ENCODE assay signal across 9 cellular contexts in the genomic region with DNA sequence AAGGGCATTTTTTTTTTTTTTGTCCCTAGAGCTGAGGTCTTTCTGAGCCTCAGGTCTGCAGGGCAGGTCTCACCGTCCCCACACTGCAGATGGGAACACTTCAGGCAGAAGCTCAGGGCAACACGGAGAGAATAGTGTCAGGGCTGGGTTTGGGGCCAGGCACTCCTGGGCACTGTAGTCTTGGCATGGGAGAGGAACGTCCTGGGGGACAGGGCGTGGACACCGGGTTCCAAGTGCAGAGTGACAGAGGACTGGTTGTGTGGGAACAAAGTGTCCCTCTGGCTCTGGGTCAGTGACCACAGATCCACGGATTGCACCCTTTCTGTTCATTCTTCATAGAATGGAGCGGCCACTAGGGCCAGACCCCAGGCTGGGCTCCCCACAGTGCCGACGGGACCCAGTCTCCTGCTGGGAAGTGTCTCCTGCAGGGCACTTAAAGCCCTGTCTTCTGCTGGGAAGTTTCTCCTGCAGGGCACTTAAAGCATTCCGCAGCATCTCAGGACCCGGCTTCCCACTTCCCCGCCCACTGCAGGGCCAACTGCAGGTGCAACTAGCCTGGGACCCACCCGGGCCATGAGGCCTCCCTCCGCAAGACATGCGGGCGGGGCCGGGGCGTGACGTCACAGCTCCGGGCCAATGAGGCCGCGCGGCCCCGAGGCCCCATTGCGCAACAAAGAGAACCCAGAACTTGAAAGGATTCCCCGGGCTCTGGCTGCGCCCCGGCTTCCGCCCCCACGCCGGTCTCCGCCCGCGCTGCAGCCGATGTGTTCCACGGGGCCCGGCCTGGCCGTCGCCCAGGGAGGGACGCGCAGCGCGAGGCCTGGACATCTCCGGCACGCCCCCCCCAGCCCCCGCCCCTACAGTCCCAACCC. TPM values are rescaled to one million over a fixed set of nuclear protein-coding genes. Genes with fewer than 3 reads are reported as not detected.
DNase-seq lines count a peak whose midpoint lies in the region; FAIRE-seq and TF ChIP-seq lines count a peak whose summit lies in the region.
"Had no signal": no experiment of that assay in that cellular context is flagged by ENCODE, and none has a peak within 500 bp of the region (broad histone marks: within the 10 kb centered on the region; RNA-seq: fewer than 3 reads in every experiment).

No MANE protein-coding gene starts in this region.

- H2BK12ac ChIP-seq in H1 (ENCODE audit: low read depth, low read length): no peak overlapping the region

- no peaks in the 10 kb centered on the region for H3K36me3 Mint-ChIP-seq in HFFc6 (ENCODE audit: low read depth)

- peak overlapping the region; percentile 45 to 86 (median 50) for H3K4me3 ChIP-seq in H1 (ENCODE audit: extremely low read depth in 1 of 4, insufficient read depth in 2 of 4, low read depth in 3 of 4, low read length in 4 of 4)

- no peaks in the 10 kb centered on the region for H3K9me3 ChIP-seq in H1 (ENCODE audit: insufficient read depth in 2 of 2, low read depth in 1 of 2, low read length in 1 of 2)

- TF ChIP-seq EP300 in H1 (IDR thresholded peaks at IDR 0.05; ENCODE audit: borderline replicate concordance in 1 of 2, low read depth in 2 of 2, low read length in 2 of 2): no peak

- no peak for TF ChIP-seq POLR2A in H1 (IDR thresholded peaks at IDR 0.05; ENCODE audit: control extremely low read depth in 1 of 2, low read depth in 2 of 2, low read length in 2 of 2)

- no peak overlapping the region for H4K5ac ChIP-seq in H1 (ENCODE audit: insufficient read length, low read depth, low read length)

- H3K4ac ChIP-seq in H1 (replicated peaks; ENCODE audit: insufficient read length, low read depth, low read length): no peak overlapping the region

- H3K23ac ChIP-seq in H1 (ENCODE audit: insufficient read length): no peak overlapping the region

- H4K8ac ChIP-seq in H1 (ENCODE audit: extremely low read depth, insufficient read depth, low read length): no peak overlapping the region

- no peaks in the 10 kb centered on the region for H3K79me2 ChIP-seq in H1 (ENCODE audit: control insufficient read depth in 1 of 2, insufficient read depth in 2 of 2, low read length in 2 of 2)

- FAIRE-seq in H1 (lab: Jason Lieb, UNC): no peak

- DNase-seq in DMS114 treated with DMSO at 0.1 percent for 48 hours (lab: John Stamatoyannopoulos, UW; ENCODE audit: unreplicated experiment): peak; percentile 44
- peak; percentile 61 for DNase-seq in HFFc6
- peak; percentile 15 for DNase-seq in NCI-H82 treated with DMSO at 0.1 percent for 48 hours (lab: John Stamatoyannopoulos, UW; ENCODE audit: unreplicated experiment)
- peak; percentile 57 to 59 for DNase-seq in activated CD8-positive, alpha-beta memory T cell treated with anti-CD3 and anti-CD28 coated beads for 4 hours (ENCODE audit: low read depth in 2 of 2)
- peak in 1 of 2 experiments; percentile 91 for DNase-seq in H1 (ENCODE audit: low read depth in 1 of 2, low spot score in 2 of 2)
- peak; percentile 44 for DNase-seq in midbrain (lab: John Stamatoyannopoulos, UW)
- peak; percentile 70 for DNase-seq in stimulated activated CD8-positive, alpha-beta memory T cell treated with anti-CD3 and anti-CD28 coated beads, Interleukin-4, amount 100 ng/mL, for 24 hours (ENCODE audit: low read depth)
- DNase-seq in NCI-H1694 treated with DMSO at 0.1 percent for 48 hours (lab: John Stamatoyannopoulos, UW): no peak

- no peak overlapping the region for H2BK20ac ChIP-seq in H1 (ENCODE audit: low read length)

- H3K27me3 ChIP-seq in H1 (replicated peaks in 1 of 4; ENCODE audit: control insufficient read depth in 3 of 4, extremely low read depth in 1 of 4, insufficient read depth in 3 of 4, low read length in 3 of 4): peaks cover 0 to 20% (median 13%) of the 10 kb centered on the region in 4 experiments; a peak in 3 of 7 replicates

- peak overlapping the region; percentile 67 to 70 for H3K4me2 ChIP-seq in H1 (ENCODE audit: insufficient read depth in 1 of 2, low read depth in 2 of 2, low read length in 2 of 2)

- H3K4me1 ChIP-seq in H1 (replicated peaks in 1 of 4; ENCODE audit: control insufficient read depth in 3 of 4, insufficient read depth in 4 of 4, low read length in 3 of 4): peaks cover 0 to 13% (median 3%) of the 10 kb centered on the region in 4 experiments; a peak in 6 of 7 replicates

- peaks cover 7% of the 10 kb centered on the region; the same call in 1 of the 2 replicates for H3K23me2 ChIP-seq in H1 (ENCODE audit: low read depth, low read length)

- H3K18ac ChIP-seq in H1 (ENCODE audit: extremely low read depth, low read length): no peak overlapping the region; the same call in 1 of the 2 replicates

- H4K20me1 ChIP-seq in H1 (replicated peaks in 1 of 2; ENCODE audit: control insufficient read depth in 1 of 2, insufficient read depth in 2 of 2, low read length in 2 of 2): peaks cover 12 to 20% of the 10 kb centered on the region in 2 experiments

- TF ChIP-seq CTCF in HFFc6 (IDR thresholded peaks at IDR 0.05): no peak
- no peak for TF ChIP-seq CTCF in H1 (IDR thresholded peaks at IDR 0.05; ENCODE audit: control extremely low read depth in 1 of 3, insufficient read depth in 1 of 3, low read depth in 1 of 3, low read length in 3 of 3)

- H2AK5ac ChIP-seq in H1 (ENCODE audit: low read depth, low read length): no peak overlapping the region

- no peaks in the 10 kb centered on the region for H3K9me3 Mint-ChIP-seq in HFFc6

- no peak for TF ChIP-seq RAD21 in H1 (IDR thresholded peaks at IDR 0.05 in 1 of 2, conservative IDR thresholded peaks at IDR 0.05 in 1 of 2; ENCODE audit: low read depth in 2 of 2, low read length in 2 of 2)

- WGBS in H1 (ENCODE audit: extremely low coverage in 1 of 2, insufficient coverage in 1 of 2, insufficient read length in 1 of 2, insufficient replicate concordance in 2 of 2, low coverage in 1 of 2, low lambda C conversion rate in 2 of 2, missing lambda C conversion rate in 1 of 2), 2 experiments: 27% methylated on average over 22 of the region's 46 CpGs; no CpG with 5 or more reads in 1 of the 2 experiments

- H3K4me3 Mint-ChIP-seq in HFFc6: peak overlapping the region; percentile 20; the same call in 1 of the 2 replicates

- CTCF ChIA-PET in H1 (lab: Charles Lee; ENCODE audit: partially characterized antibody): interaction anchor here (0.9 to 17.6 kb wide), 8 partner anchors 13 to 98 kb away, joined by 3 to 280 read pairs (median 4); no protein-coding TSS in a partner anchor

- H3K36me3 ChIP-seq in H1 (ENCODE audit: control insufficient read depth in 2 of 4, insufficient read depth in 4 of 4, low read length in 3 of 4): no peaks in the 10 kb centered on the region

- H3K27ac Mint-ChIP-seq in HFFc6: no peak overlapping the region

- no peak overlapping the region for H2AFZ ChIP-seq in H1 (ENCODE audit: low read length)

- no peak overlapping the region for H2BK120ac ChIP-seq in H1 (replicated peaks; ENCODE audit: low read depth, low read length)

- no peak overlapping the region for H3K27ac ChIP-seq in H1 (ENCODE audit: low read depth, low read length)

- no peak overlapping the region for H4K91ac ChIP-seq in H1 (replicated peaks; ENCODE audit: insufficient read length, low read length)

- no peak overlapping the region for H2BK5ac ChIP-seq in H1 (ENCODE audit: low read depth, low read length)

- no peaks in the 10 kb centered on the region for H3K79me1 ChIP-seq in H1 (ENCODE audit: low read depth, low read length)

- H3K14ac ChIP-seq in H1 (ENCODE audit: insufficient read length): no peak overlapping the region

- H3K4me1 Mint-ChIP-seq in HFFc6 (ENCODE audit: low read depth): no peaks in the 10 kb centered on the region; the same call in 1 of the 2 replicates

- no peak overlapping the region for H3K56ac ChIP-seq in H1 (replicated peaks; ENCODE audit: insufficient read length, low read depth, low read length)

- POLR2A ChIA-PET in H1 (lab: Charles Lee; ENCODE audit: partially characterized antibody): interaction anchor here (0.8 to 2.8 kb wide), 2 partner anchors 10 to 213 kb away, joined by 3 to 16 read pairs; no protein-coding TSS in a partner anchor

- peaks cover 5% of the 10 kb centered on the region for H3K27me3 Mint-ChIP-seq in HFFc6 (ENCODE audit: insufficient read depth)

- H2BK15ac ChIP-seq in H1 (ENCODE audit: low read length): no peak overlapping the region

- no peak overlapping the region for H3K9ac ChIP-seq in H1 (replicated peaks in 1 of 4; ENCODE audit: extremely low read depth in 1 of 4, low read depth in 3 of 4, low read length in 3 of 4)

RNA-seq across cellular contexts. Expression of gene GPR153, which starts 1.2 kb away (rescaled TPM):
- 1 to 10 TPM; 6.0 to 7.9 (median 7.2) TPM for total RNA-seq in HFFc6 (2021; fragmentation: NEBNext Ultra II Directional; extraction: Animal tissue kit (Norgen Biotek cat#: 25700))
- total RNA-seq in H1 (2021; fragmentation: NEBNext Ultra II Directional; extraction: Animal tissue kit (Norgen Biotek cat#: 25700)): 5.7 and 6.1 TPM in 2 replicates
- polyA plus RNA-seq in H1 (2011; rRNA removed): 8.1 and 15.6 TPM in 2 replicates
- 8.1 TPM for polyA plus RNA-seq in H1 (2011; cell fraction: cytosol; rRNA removed)
- 16.5 TPM for polyA plus RNA-seq in H1 (2011; cell fraction: nucleus; rRNA removed)
- polyA plus RNA-seq in H1 (2012, experiment 1 of 2): 4.3 to 8.8 TPM (median 7.7 TPM) in 4 replicates
- polyA plus RNA-seq in H1 (2012, experiment 2 of 2): 6.5 TPM
- polyA plus RNA-seq in H1 (2013, experiment 1 of 2): 4.3 TPM
- polyA plus RNA-seq in H1 (2013, experiment 2 of 2): 3.9 TPM
- polyA minus RNA-seq in H1 (2011; rRNA and poly(A)+ RNA removed): 5.0 and 7.9 TPM in 2 replicates
- 8.3 TPM for polyA minus RNA-seq in H1 (2011; cell fraction: cytosol; rRNA and poly(A)+ RNA removed)
- 9.7 TPM for polyA minus RNA-seq in H1 (2011; cell fraction: nucleus; rRNA and poly(A)+ RNA removed)

RNA-seq across cellular contexts. Expression of gene HES3, which starts 15.7 kb away (rescaled TPM):
- total RNA-seq in HFFc6 (2021; fragmentation: NEBNext Ultra II Directional; extraction: Animal tissue kit (Norgen Biotek cat#: 25700)): not detected
- 54.3 and 67.9 TPM in 2 replicates for total RNA-seq in H1 (2021; fragmentation: NEBNext Ultra II Directional; extraction: Animal tissue kit (Norgen Biotek cat#: 25700))
- 38.8 and 105 TPM in 2 replicates for polyA plus RNA-seq in H1 (2011; rRNA removed)
- polyA plus RNA-seq in H1 (2011; cell fraction: cytosol; rRNA removed): 39.6 TPM
- 96.6 TPM for polyA plus RNA-seq in H1 (2011; cell fraction: nucleus; rRNA removed)
- polyA plus RNA-seq in H1 (2012, experiment 1 of 2): 54.8 to 62.4 TPM (median 58.8 TPM) in 4 replicates
- 66.2 TPM for polyA plus RNA-seq in H1 (2012, experiment 2 of 2)
- polyA plus RNA-seq in H1 (2013, experiment 1 of 2): 28.3 TPM
- polyA plus RNA-seq in H1 (2013, experiment 2 of 2): 27.2 TPM
- polyA minus RNA-seq in H1 (2011; rRNA and poly(A)+ RNA removed): 4.3 and 6.6 TPM in 2 replicates
- polyA minus RNA-seq in H1 (2011; cell fraction: cytosol; rRNA and poly(A)+ RNA removed): 51.3 TPM
- 55.7 TPM for polyA minus RNA-seq in H1 (2011; cell fraction: nucleus; rRNA and poly(A)+ RNA removed)
- total RNA-seq: T-helper 1 cell treated with Interleukin-12 subunit alpha and Interleukin-12 subunit beta and Interleukin-4 antibody, amounts not matched to agents 30 ng/mL and 1 ng/mL, for 36 hours had no signal

RNA-seq across cellular contexts. Expression of gene ICMT, which starts 24.0 kb away (rescaled TPM):
- total RNA-seq in HFFc6 (2021; fragmentation: NEBNext Ultra II Directional; extraction: Animal tissue kit (Norgen Biotek cat#: 25700)): 100 to 1,000 TPM in 2 of 6 experiments, 10 to 100 TPM in 4; 89.8 to 116 (median 96.0) TPM
- total RNA-seq in H1 (2021; fragmentation: NEBNext Ultra II Directional; extraction: Animal tissue kit (Norgen Biotek cat#: 25700)): 105 and 106 TPM in 2 replicates
- 67.4 and 68.4 TPM in 2 replicates for polyA plus RNA-seq in H1 (2011; rRNA removed)
- polyA plus RNA-seq in H1 (2011; cell fraction: cytosol; rRNA removed): 70.0 TPM
- 53.5 TPM for polyA plus RNA-seq in H1 (2011; cell fraction: nucleus; rRNA removed)
- polyA plus RNA-seq in H1 (2012, experiment 1 of 2): 72.0 to 85.5 TPM (median 82.2 TPM) in 4 replicates
- 66.0 TPM for polyA plus RNA-seq in H1 (2012, experiment 2 of 2)
- polyA plus RNA-seq in H1 (2013, experiment 1 of 2): 80.2 TPM
- 101 TPM for polyA plus RNA-seq in H1 (2013, experiment 2 of 2)
- 101 and 111 TPM in 2 replicates for polyA minus RNA-seq in H1 (2011; rRNA and poly(A)+ RNA removed)
- polyA minus RNA-seq in H1 (2011; cell fraction: cytosol; rRNA and poly(A)+ RNA removed): 77.6 TPM
- 47.2 TPM for polyA minus RNA-seq in H1 (2011; cell fraction: nucleus; rRNA and poly(A)+ RNA removed)

RNA-seq across cellular contexts. Expression of gene RNF207, which starts 53.8 kb away (rescaled TPM):
- 1 to 10 TPM; 2.0 to 5.2 (median 2.9) TPM for total RNA-seq in HFFc6 (2021; fragmentation: NEBNext Ultra II Directional; extraction: Animal tissue kit (Norgen Biotek cat#: 25700))
- 3.9 and 4.2 TPM in 2 replicates for total RNA-seq in H1 (2021; fragmentation: NEBNext Ultra II Directional; extraction: Animal tissue kit (Norgen Biotek cat#: 25700))
- 5.4 and 15.9 TPM in 2 replicates for polyA plus RNA-seq in H1 (2011; rRNA removed)
- polyA plus RNA-seq in H1 (2011; cell fraction: cytosol; rRNA removed): 9.2 TPM
- polyA plus RNA-seq in H1 (2011; cell fraction: nucleus; rRNA removed): 47.4 TPM
- 2.6 to 5.0 TPM (median 3.8 TPM) in 4 replicates for polyA plus RNA-seq in H1 (2012, experiment 1 of 2)
- polyA plus RNA-seq in H1 (2012, experiment 2 of 2): 2.8 TPM
- 4.3 TPM for polyA plus RNA-seq in H1 (2013, experiment 1 of 2)
- polyA plus RNA-seq in H1 (2013, experiment 2 of 2): 3.0 TPM
- 4.7 and 6.1 TPM in 2 replicates for polyA minus RNA-seq in H1 (2011; rRNA and poly(A)+ RNA removed)
- polyA minus RNA-seq in H1 (2011; cell fraction: cytosol; rRNA and poly(A)+ RNA removed): 5.7 TPM
- polyA minus RNA-seq in H1 (2011; cell fraction: nucleus; rRNA and poly(A)+ RNA removed): 17.2 TPM

Comparison
In these comparisons a context has a peak if more than half of its experiments do, and no peak if none do; other contexts are left out.
1. RNA of gene HES3, which starts 15.7 kb away (total RNA-seq): 54.3 to 67.9 TPM in H1; not detected in HFFc6; every median in the first group is over 10 times any median in the second.